10 cellular contexts compared by ENCODE assay signal in genomic region chr7:124031919-124032318, GRCh38.
DNase-seq lines count a peak whose midpoint lies in the region; FAIRE-seq and TF ChIP-seq lines count a peak whose summit lies in the region.
"Had no signal": no experiment of that assay in that cellular context is flagged by ENCODE, and none has a peak within 500 bp of the region (broad histone marks: within the 10 kb centered on the region; RNA-seq: fewer than 3 reads in every experiment).

No MANE protein-coding gene starts in this region.

- no peak for TF ChIP-seq CTCF in brain microvascular endothelial cell (IDR thresholded peaks at IDR 0.05; ENCODE audit: low read depth, low read length, missing control alignments)

- H3K4me1 ChIP-seq in HAP-1 (no peaks in the 10 kb centered on the region; the same call in 1 of the 2 replicates), muscle layer of duodenum (ENCODE audit: control insufficient read depth in 1 of 2, insufficient read depth in 2 of 2, low read length in 2 of 2) (peaks cover 0 to 12% of the 10 kb centered on the region in 2 donors)

- no peak for FAIRE-seq in GM19239 (lab: Jason Lieb, UNC)

- H3K27me3 ChIP-seq in HAP-1 (ENCODE audit: low read depth), result peaks cover 7% of the 10 kb centered on the region
- H3K27me3 ChIP-seq in brain microvascular endothelial cell (replicated peaks), result peaks cover 35% of the 10 kb centered on the region
- peaks cover 10% of the 10 kb centered on the region for H3K27me3 ChIP-seq in muscle layer of duodenum (ENCODE audit: low read depth, low read length)

- H3K36me3 ChIP-seq in HAP-1 (replicated peaks) (no peaks in the 10 kb centered on the region), brain microvascular endothelial cell (replicated peaks) (no peaks in the 10 kb centered on the region), muscle layer of duodenum (ENCODE audit: control insufficient read depth in 1 of 2, insufficient read depth in 2 of 2, low read length in 2 of 2) (no peaks in the 10 kb centered on the region)

- in situ Hi-C loops in HAP-1 (cut with MboI; ENCODE audit: low sequenced_read_pairs), result no loop called here
- in situ Hi-C loops in brain microvascular endothelial cell (cut with HindIII; ENCODE audit: low pct_ligation_motif_present, low sequenced_read_pairs), result no loop called here

- DNase-seq in Ammon's horn (ENCODE audit: low spot score) (peak; percentile 40), HAP-1 (ENCODE audit: low spot score in 2 of 2) (peak in 1 of 2 experiments; percentile 23), brain microvascular endothelial cell (no peak), NCI-H2227 treated with DMSO at 0.1 percent for 48 hours (lab: John Stamatoyannopoulos, UW) (no peak), epidermal melanocyte (ENCODE audit: insufficient read length, low spot score) (no peak), OCI-M2 (lab: John Stamatoyannopoulos, UW; ENCODE audit: unreplicated experiment) (no peak), GM19239 (ENCODE audit: insufficient read length, low spot score) (no peak)
- DNase-seq: activated gamma-delta T cell, Kasumi-1 had no signal

- H3K27ac ChIP-seq in brain microvascular endothelial cell (no peak overlapping the region), muscle layer of duodenum (ENCODE audit: low read length) (no peak overlapping the region)

- H3K9me3 ChIP-seq in HAP-1 (no peaks in the 10 kb centered on the region), muscle layer of duodenum (ENCODE audit: control insufficient read depth in 1 of 2, low read length in 2 of 2) (no peaks in the 10 kb centered on the region)

- H3K4me3 ChIP-seq in HAP-1 (peak overlapping the region; percentile 41), brain microvascular endothelial cell (ENCODE audit: low read depth, low read length) (peak overlapping the region; percentile 17), muscle layer of duodenum (ENCODE audit: low read depth in 1 of 2, low read length in 2 of 2) (peak overlapping the region; percentile 61 to 79)

Comparison
In these comparisons a context has a peak if more than half of its experiments do, and no peak if none do; other contexts are left out.
1. H3K4me3 ChIP-seq: peak in every context shown above with its lines; median percentile 70 in muscle layer of duodenum; 41 in HAP-1; 17 in brain microvascular endothelial cell.